In the genomic region with DNA sequence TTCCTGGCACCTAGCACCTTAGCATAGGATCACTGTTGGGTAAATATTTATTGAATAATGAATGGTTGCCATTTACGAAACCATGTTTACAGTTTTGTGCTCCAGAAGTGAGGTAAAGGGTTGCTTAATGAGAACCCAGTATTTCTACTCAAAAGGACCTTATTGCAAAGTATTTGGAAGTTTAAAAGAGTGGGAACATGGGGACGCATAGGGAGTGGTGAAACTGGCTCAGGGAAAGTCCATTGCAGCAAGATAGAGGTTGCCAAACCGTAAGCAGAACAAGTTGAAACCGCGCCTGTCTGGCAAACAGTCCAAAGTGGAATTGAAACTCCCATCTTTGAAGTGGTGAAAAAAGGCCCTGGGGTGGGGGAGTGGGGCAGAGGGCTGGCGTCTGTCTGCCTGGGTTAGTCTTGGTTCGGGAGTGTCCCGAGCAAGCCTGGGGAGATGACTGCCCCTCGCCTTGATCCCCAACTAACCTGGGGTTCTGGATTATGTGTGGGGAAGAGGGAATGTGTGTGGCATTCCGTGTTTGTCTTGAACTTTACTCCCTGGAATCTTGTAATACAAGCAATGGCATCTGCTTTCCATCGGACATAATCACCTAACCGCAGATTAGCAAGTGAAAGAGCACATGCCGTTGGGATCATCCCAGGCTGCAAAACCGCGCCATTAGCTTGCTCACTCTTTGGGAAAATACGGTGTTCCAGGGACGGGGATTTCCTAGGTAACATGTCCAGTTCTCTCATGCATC, we compare ENCODE assay signal across 9 cellular contexts. TPM values are rescaled to one million over a fixed set of nuclear protein-coding genes. Genes with fewer than 3 reads are reported as not detected.
DNase-seq lines count a peak whose midpoint lies in the region; ATAC-seq and TF ChIP-seq lines count a peak whose summit lies in the region.
"Had no signal": no experiment of that assay in that cellular context is flagged by ENCODE, and none has a peak within 500 bp of the region (broad histone marks: within the 10 kb centered on the region; RNA-seq: fewer than 3 reads in every experiment).

No MANE protein-coding gene starts in this region.

- no peaks in the 10 kb centered on the region for H3K36me3 Mint-ChIP-seq in activated CD4-positive, alpha-beta T cell treated with anti-CD3 and anti-CD28 coated beads for 36 hours (ENCODE audit: low read depth)
- H3K36me3 Mint-ChIP-seq: CD4-positive, CD25-positive, alpha-beta regulatory T cell had no signal

- peaks cover 3% of the 10 kb centered on the region for H3K27me3 Mint-ChIP-seq in activated CD4-positive, alpha-beta T cell treated with anti-CD3 and anti-CD28 coated beads for 36 hours

- no peak overlapping the region for H3K4me3 Mint-ChIP-seq in activated CD4-positive, alpha-beta T cell treated with anti-CD3 and anti-CD28 coated beads for 36 hours
- H3K4me3 Mint-ChIP-seq: CD4-positive, CD25-positive, alpha-beta regulatory T cell had no signal

- intact Hi-C loops in Right ventricle myocardium inferior (cut with DNase I): loop anchor here (2.0 kb wide), 1 partner anchor 15 kb away; no protein-coding TSS in a partner anchor
- intact Hi-C loops in activated CD4-positive, alpha-beta T cell treated with anti-CD3 and anti-CD28 coated beads for 36 hours (cut with DNase I, micrococcal nuclease): no loop called here

- no peaks in the 10 kb centered on the region for H3K9me3 Mint-ChIP-seq in activated CD4-positive, alpha-beta T cell treated with anti-CD3 and anti-CD28 coated beads for 36 hours (ENCODE audit: low read depth)
- H3K9me3 Mint-ChIP-seq: CD4-positive, CD25-positive, alpha-beta regulatory T cell had no signal

- no peak for TF ChIP-seq CTCF in retinal pigment epithelial cell (conservative IDR thresholded peaks at IDR 0.05; ENCODE audit: low read depth, low read length)

- H3K27ac Mint-ChIP-seq in activated CD4-positive, alpha-beta T cell treated with anti-CD3 and anti-CD28 coated beads for 36 hours: no peak overlapping the region
- H3K27ac Mint-ChIP-seq: CD4-positive, CD25-positive, alpha-beta regulatory T cell had no signal

- peaks cover 3% of the 10 kb centered on the region for H3K4me1 Mint-ChIP-seq in activated CD4-positive, alpha-beta T cell treated with anti-CD3 and anti-CD28 coated beads for 36 hours

- CTCF ChIA-PET in activated CD4-positive, alpha-beta T cell treated with anti-CD3 and anti-CD28 coated beads for 36 hours (lab: Charles Lee): interaction anchor here (0.6 kb wide), 1 partner anchor 57 kb away, joined by 3 read pairs; no protein-coding TSS in a partner anchor

- POLR2A ChIA-PET in activated CD4-positive, alpha-beta T cell treated with anti-CD3 and anti-CD28 coated beads for 36 hours (lab: Charles Lee): no interaction called here

- DNase-seq in NCI-H2196 (lab: John Stamatoyannopoulos, UW; ENCODE audit: unreplicated experiment) (peak; percentile 10), NCI-H2196 treated with DMSO at 0.1 percent for 48 hours (lab: John Stamatoyannopoulos, UW; ENCODE audit: unreplicated experiment) (no peak), RPMI8226 (peak; percentile 61), Right ventricle myocardium inferior (ENCODE audit: missing footprints) (peak; percentile 74), retinal pigment epithelial cell (ENCODE audit: low read depth) (peak; percentile 69)
- DNase-seq in activated CD4-positive, alpha-beta T cell treated with anti-CD3 and anti-CD28 coated beads for 36 hours: no peak
- DNase-seq: CD4-positive, CD25-positive, alpha-beta regulatory T cell had no signal

- H3K4me3 ChIP-seq in retinal pigment epithelial cell (ENCODE audit: low read length): no peak overlapping the region

- ATAC-seq in Right ventricle myocardium inferior: peak; percentile 69
- ATAC-seq in HG03521 (IDR thresholded peaks at IDR 0.05; ENCODE audit: unreplicated experiment): no peak
- ATAC-seq in GM18907 (IDR thresholded peaks at IDR 0.05; ENCODE audit: unreplicated experiment): no peak
- no peak for ATAC-seq in activated CD4-positive, alpha-beta T cell treated with anti-CD3 and anti-CD28 coated beads for 36 hours

RNA-seq across cellular contexts. Expression of gene ALDH2, which starts 7.2 kb away (rescaled TPM):
- 382 TPM for total RNA-seq in Right ventricle myocardium inferior
- total RNA-seq in activated CD4-positive, alpha-beta T cell treated with anti-CD3 and anti-CD28 coated beads for 36 hours: 1 to 10 TPM; 6.1 to 6.2 TPM

Comparison
In these comparisons a context has a peak if more than half of its experiments do, and no peak if none do; other contexts are left out.
1. DNase-seq: peak in NCI-H2196 (single experiment), RPMI8226 (single experiment), Right ventricle myocardium inferior (single experiment) and retinal pigment epithelial cell (single experiment); none in NCI-H2196 treated with DMSO at 0.1 percent for 48 hours (single experiment) and activated CD4-positive, alpha-beta T cell treated with anti-CD3 and anti-CD28 coated beads for 36 hours (single experiment).
2. RNA of gene ALDH2, which starts 7.2 kb away (total RNA-seq): 382 TPM in Right ventricle myocardium inferior (single experiment); 6.1 to 6.2 TPM in activated CD4-positive, alpha-beta T cell treated with anti-CD3 and anti-CD28 coated beads for 36 hours; every median in the first group is over 10 times any median in the second.